18 cellular contexts compared by ENCODE assay signal in genomic region chr6:74826318-74826717, GRCh38.
"Had no signal": no experiment of that assay in that cellular context is flagged by ENCODE, and none has a peak within 500 bp of the region (broad histone marks: within the 10 kb centered on the region; RNA-seq: fewer than 3 reads in every experiment).

No MANE protein-coding gene starts in this region.

- H3K27me3 Mint-ChIP-seq: activated CD4-positive, alpha-beta memory T cell treated with anti-CD3 and anti-CD28 coated beads, Interleukin-2, amount 10 ng/mL, durations not matched to agents 7 days and 5 days; activated CD4-positive, alpha-beta T cell treated with anti-CD3 and anti-CD28 coated beads for 36 hours; activated T-cell treated with anti-CD3 and anti-CD28 coated beads, Interleukin-2, amount 50 U/mL, for 24 hours; T-cell had no signal

- ATAC-seq: activated CD4-positive, alpha-beta T cell treated with anti-CD3 and anti-CD28 coated beads for 36 hours; T-cell; upper lobe of right lung had no signal

- H3K27me3 ChIP-seq: adrenal gland, esophagus muscularis mucosa, ovary, stomach, upper lobe of right lung had no signal

- H3K27ac Mint-ChIP-seq: activated CD4-positive, alpha-beta memory T cell treated with anti-CD3 and anti-CD28 coated beads, Interleukin-2, amount 10 ng/mL, durations not matched to agents 7 days and 5 days; activated CD4-positive, alpha-beta T cell treated with anti-CD3 and anti-CD28 coated beads for 36 hours; activated T-cell treated with anti-CD3 and anti-CD28 coated beads, Interleukin-2, amount 50 U/mL, for 24 hours; immature natural killer cell; mesothelial cell of epicardium; T-cell had no signal

- H3K4me1 ChIP-seq: adrenal gland, esophagus muscularis mucosa, stomach, upper lobe of right lung had no signal

- H3K36me3 Mint-ChIP-seq: immature natural killer cell, mesothelial cell of epicardium, T-cell had no signal

- H3K9me3 ChIP-seq: adrenal gland, esophagus muscularis mucosa, ovary, stomach, thoracic aorta, upper lobe of right lung had no signal

- H3K27ac ChIP-seq: adrenal gland, esophagus muscularis mucosa, stomach, thoracic aorta, upper lobe of right lung, WERI-Rb-1 had no signal

- H3K4me3 Mint-ChIP-seq: activated CD4-positive, alpha-beta memory T cell treated with anti-CD3 and anti-CD28 coated beads, Interleukin-2, amount 10 ng/mL, durations not matched to agents 7 days and 5 days; activated CD4-positive, alpha-beta T cell treated with anti-CD3 and anti-CD28 coated beads for 36 hours; activated T-cell treated with anti-CD3 and anti-CD28 coated beads, Interleukin-2, amount 50 U/mL, for 24 hours; immature natural killer cell; mesothelial cell of epicardium; T-cell had no signal

- H3K36me3 ChIP-seq: adrenal gland, esophagus muscularis mucosa, ovary, stomach, thoracic aorta, upper lobe of right lung, WERI-Rb-1 had no signal

- DNase-seq: activated CD4-positive, alpha-beta memory T cell treated with anti-CD3 and anti-CD28 coated beads, Interleukin-2, amount 10 ng/mL, durations not matched to agents 7 days and 5 days; activated CD4-positive, alpha-beta T cell treated with anti-CD3 and anti-CD28 coated beads for 36 hours; activated naive CD4-positive, alpha-beta T cell treated with anti-CD3 and anti-CD28 coated beads, Interleukin-2, amount 50 U/mL, for 16 hours; activated T-cell treated with anti-CD3 and anti-CD28 coated beads, Interleukin-2, amount 50 U/mL, for 24 hours; adrenal gland; foreskin melanocyte; immature natural killer cell; ovary; stimulated activated CD4-positive, alpha-beta T cell treated with anti-CD3 and anti-CD28 coated beads, Interleukin-1b, Interleukin-23, amount 100 ng/mL, for 48 hours; stomach; T-cell; T-helper 9 cell; upper lobe of right lung; WERI-Rb-1 had no signal

- H3K4me3 ChIP-seq: adrenal gland, esophagus muscularis mucosa, lung, ovary, stomach, thoracic aorta, upper lobe of right lung had no signal

- H3K4me1 Mint-ChIP-seq: activated CD4-positive, alpha-beta memory T cell treated with anti-CD3 and anti-CD28 coated beads, Interleukin-2, amount 10 ng/mL, durations not matched to agents 7 days and 5 days; activated CD4-positive, alpha-beta T cell treated with anti-CD3 and anti-CD28 coated beads for 36 hours; immature natural killer cell; mesothelial cell of epicardium; T-cell had no signal
